ENCODE assay signal across 29 cellular contexts in the genomic region with DNA sequence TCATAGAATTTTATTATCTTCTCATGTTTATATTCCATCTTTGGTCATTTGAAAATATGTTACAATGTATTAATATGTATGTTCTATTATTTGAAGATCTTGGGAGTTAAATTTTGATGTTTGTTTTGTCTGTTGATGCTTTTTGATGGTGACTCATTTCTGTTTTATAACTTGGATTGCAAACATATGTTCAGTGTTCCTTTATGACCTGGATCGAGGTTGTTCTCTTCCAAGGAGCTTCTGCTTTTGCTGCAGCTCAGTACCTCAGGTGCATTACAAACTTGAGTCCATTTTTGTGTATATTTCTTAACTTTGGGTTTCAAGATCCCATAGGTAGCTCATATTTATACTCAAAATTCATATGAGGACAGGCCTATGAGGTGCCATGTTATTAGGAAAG. TPM values are rescaled to one million over a fixed set of nuclear protein-coding genes. Genes with fewer than 3 reads are reported as not detected.
"Had no signal": no experiment of that assay in that cellular context is flagged by ENCODE, and none has a peak within 500 bp of the region (broad histone marks: within the 10 kb centered on the region; RNA-seq: fewer than 3 reads in every experiment).

No MANE protein-coding gene starts in this region.

- H3K4me3 ChIP-seq: ascending aorta, cardiac muscle cell, SJCRH30, SK-N-MC had no signal

- H3K27ac ChIP-seq: ascending aorta, cardiac muscle cell, SJCRH30, SK-N-MC had no signal

- H3K9me3 ChIP-seq: ascending aorta, SJCRH30 had no signal

- ATAC-seq: activated CD8-positive, alpha-beta T cell treated with anti-CD3 and anti-CD28 coated beads for 36 hours; activated T-cell treated with anti-CD3 and anti-CD28 coated beads, Interleukin-2, amount 50 U/mL, for 72 hours; activated T-helper 17 cell treated with anti-CD3 and anti-CD28 coated beads, Interleukin-2, amount 50 U/mL, for 72 hours had no signal

- H3K36me3 ChIP-seq: ascending aorta, cardiac muscle cell, SJCRH30 had no signal

- DNase-seq: activated CD4-positive, alpha-beta T cell treated with anti-CD3 and anti-CD28 coated beads, Interleukin-2, amount 10 ng/mL, durations not matched to agents 24 days and 14 days; activated CD4-positive, alpha-beta T cell treated with anti-CD3 and anti-CD28 coated beads, Interleukin-2, amount 50 U/mL, for 4 hours; activated CD8-positive, alpha-beta T cell treated with anti-CD3 and anti-CD28 coated beads for 36 hours; activated effector memory CD4-positive, alpha-beta T cell treated with anti-CD3 and anti-CD28 coated beads, Interleukin-2, amount 50 U/mL, for 16 hours; activated naive CD4-positive, alpha-beta T cell treated with Interleukin-2 at 50 U/mL for 16 hours; activated naive CD8-positive, alpha-beta T cell treated with anti-CD3 and anti-CD28 coated beads, Interleukin-2, amount 10 ng/mL, durations not matched to agents 7 days and 5 days; activated T-cell treated with anti-CD3 and anti-CD28 coated beads, Interleukin-2, amount 50 U/mL, for 1 hour; activated T-cell treated with anti-CD3 and anti-CD28 coated beads, Interleukin-2, amount 50 U/mL, for 72 hours; amygdala; Kasumi-1; KG1; MM.1S; NCI-H1092; NCI-H1436 treated with DMSO at 0.1 percent for 48 hours; NCI-H1694 treated with DMSO at 0.1 percent for 48 hours; NCI-H2029; NCI-H2107; NCI-H2171; NCI-H510A; NCI-H526; NCI-H748 treated with DMSO at 0.1 percent for 48 hours; NK-92 treated with Interleukin-12 subunit alpha and Interleukin-12 subunit beta, amount 100 ng/mL, for 24 hours; SHP77; SJCRH30; T1000 had no signal

- H3K4me1 ChIP-seq: ascending aorta had no signal

- H3K27me3 ChIP-seq: ascending aorta, cardiac muscle cell, SJCRH30 had no signal

RNA-seq across cellular contexts. Expression of gene ESYT3, which starts 37.1 kb away (rescaled TPM):
- total RNA-seq: ascending aorta had no signal
